8 cellular contexts compared by ENCODE assay signal in the genomic region with DNA sequence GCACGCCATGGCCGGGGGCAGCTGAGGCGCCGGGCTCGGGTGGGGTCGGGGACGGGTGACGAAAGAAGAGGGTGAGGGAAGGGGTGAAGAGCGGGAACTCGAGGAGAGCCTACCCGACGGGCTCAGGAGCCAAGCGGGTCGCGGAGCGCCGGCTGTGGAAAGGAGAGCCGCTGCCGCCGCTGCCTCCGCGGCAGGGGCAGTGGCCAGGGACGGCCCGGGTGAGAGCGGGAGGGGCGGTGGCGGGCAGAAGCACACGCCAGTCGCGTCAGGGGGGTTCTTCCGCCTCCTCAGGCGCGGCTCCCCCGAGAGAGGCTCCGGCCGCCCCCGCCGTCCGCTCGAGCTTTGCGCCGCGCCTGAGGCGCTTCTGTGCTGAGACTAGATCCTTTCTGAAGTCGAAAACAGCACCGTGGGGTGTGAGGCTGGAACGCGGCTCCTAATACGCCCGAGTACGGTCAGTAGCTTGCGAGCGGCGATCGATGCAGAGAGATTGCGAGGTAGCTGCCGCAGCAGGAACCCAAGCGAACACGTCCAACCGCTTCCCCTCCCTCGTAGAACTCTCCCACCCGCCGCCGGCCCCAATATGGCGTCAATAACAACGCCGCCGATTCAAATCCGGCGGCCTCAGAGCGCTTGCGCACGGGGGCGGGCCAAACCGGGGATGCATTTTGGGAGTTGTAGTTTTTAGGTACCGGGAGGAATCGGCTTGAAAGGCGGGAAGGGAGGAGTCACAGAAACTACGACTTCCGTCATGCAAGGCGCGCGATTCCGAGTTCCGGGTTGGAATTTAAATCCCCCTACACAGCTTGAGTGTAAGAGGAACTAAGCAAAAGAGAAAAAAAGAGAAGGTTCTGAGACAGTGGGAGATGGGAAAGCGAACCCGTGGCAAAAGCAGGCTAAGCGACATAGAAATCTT. TPM values are rescaled to one million over a fixed set of nuclear protein-coding genes. Genes with fewer than 3 reads are reported as not detected.
DNase-seq lines count a peak whose midpoint lies in the region; ATAC-seq, FAIRE-seq and TF ChIP-seq lines count a peak whose summit lies in the region.

Gene AKIRIN2 (minus strand): TSS at position 558 of the 913 bp plus-strand sequence. CDS start 549 bp downstream, at position 9.

- H3K4me3 ChIP-seq in GM12875 (ENCODE audit: low read depth, low read length), result peak within 1 kb of the TSS; percentile 90
- peak within 1 kb of the TSS; percentile 98 for H3K4me3 ChIP-seq in adipocyte (ENCODE audit: low read length)
- peak within 1 kb of the TSS; percentile 74 to 99 (median 88) for H3K4me3 ChIP-seq in pancreas
- peak within 1 kb of the TSS; percentile 73 to 98 for H3K4me3 ChIP-seq in tibial artery

- FAIRE-seq in pancreas (lab: Jason Lieb, UNC), result peak; percentile 89

- H3K9me3 ChIP-seq in adipocyte (ENCODE audit: control insufficient read depth, low read length), result no peaks in the 10 kb centered on the region
- no peaks in the 10 kb centered on the region for H3K9me3 ChIP-seq in pancreas
- no peaks in the 10 kb centered on the region for H3K9me3 ChIP-seq in tibial artery

- DNase-seq in NCI-H1436 (lab: John Stamatoyannopoulos, UW) (peak; percentile 97), T follicular helper cell (ENCODE audit: low read depth) (peak; percentile 93), adipocyte (ENCODE audit: low read depth) (peak; percentile 100), Right ventricle myocardium superior (peak; percentile 97), pancreas (peak; percentile 95 to 97 (median 96)), tibial artery (peak; percentile 97 to 98)

- H3K4me1 ChIP-seq in adipocyte (ENCODE audit: control insufficient read depth, insufficient read depth, low read length) (peaks cover 20% of the 10 kb centered on the region), pancreas (peaks cover 13 to 20% (median 18%) of the 10 kb centered on the region in 3 donors), tibial artery (peaks cover 0 to 38% (median 11%) of the 10 kb centered on the region in 4 donors)

- ATAC-seq in HG02798 (IDR thresholded peaks at IDR 0.05; ENCODE audit: poor library complexity, unreplicated experiment) (peak; percentile 78), Right ventricle myocardium superior (ENCODE audit: poor library complexity) (peak; percentile 96), pancreas (peak; percentile 91 to 95 (median 92))

- no peaks in the 10 kb centered on the region for H3K36me3 ChIP-seq in adipocyte (ENCODE audit: control insufficient read depth, insufficient read depth, low read length, severe bottlenecking)
- H3K36me3 ChIP-seq in pancreas, result no peaks in the 10 kb centered on the region
- no peaks in the 10 kb centered on the region for H3K36me3 ChIP-seq in tibial artery

- H3K27ac ChIP-seq in pancreas, result peak within 1 kb of the TSS; percentile 95 to 98 (median 96)
- H3K27ac ChIP-seq in tibial artery, result peak within 1 kb of the TSS; percentile 93 to 97

- intact Hi-C loops in Right ventricle myocardium superior (cut with DNase I) (no loop called here), pancreas (cut with DNase I) (no loop called here), tibial artery (cut with DNase I; ENCODE audit: low total_unique reads) (loop anchor here (1.0 kb wide), 1 partner anchor 112 kb away; the partner anchor contains the start of gene ORC3)

- TF ChIP-seq CTCF in GM12875 (IDR thresholded peaks at IDR 0.05; ENCODE audit: borderline replicate concordance, insufficient read depth, low read depth, low read length), result no peak
- TF ChIP-seq CTCF in pancreas (IDR thresholded peaks at IDR 0.05), result no peak
- TF ChIP-seq CTCF in tibial artery (IDR thresholded peaks at IDR 0.05), result no peak

- H3K27me3 ChIP-seq in adipocyte (replicated peaks; ENCODE audit: control insufficient read depth, insufficient read depth, low read length) (no peaks in the 10 kb centered on the region), pancreas (no peaks in the 10 kb centered on the region), tibial artery (no peaks in the 10 kb centered on the region)

- peak within 1 kb of the TSS; percentile 97 for H3K9ac ChIP-seq in adipocyte (ENCODE audit: low read length)

- WGBS in pancreas, 2 donors, result 1% methylated on average over 68 to 88 of the region's 88 CpGs

RNA-seq across cellular contexts. Expression of gene AKIRIN2, which starts in this region (rescaled TPM):
- total RNA-seq in Right ventricle myocardium superior (38.9 TPM), pancreas (10 to 100 TPM in 3 of 6 donors, 1 to 10 TPM in 3; 7.3 to 20.1 (median 10.2) TPM)
- 10 to 100 TPM in 1 of 2 donors, 1 to 10 TPM in 1; 9.0 to 11.9 TPM for polyA plus RNA-seq in pancreas

Comparison
In these comparisons a context has a peak if more than half of its experiments do, and no peak if none do; other contexts are left out.
1. Peak in every context shown above with its lines: DNase-seq, ATAC-seq, H3K4me3 ChIP-seq and H3K27ac ChIP-seq.